In genomic region chr2:45617496-45617895, GRCh38 we compare ENCODE assay signal across 23 cellular contexts.
"Had no signal": no experiment of that assay in that cellular context is flagged by ENCODE, and none has a peak within 500 bp of the region (broad histone marks: within the 10 kb centered on the region; RNA-seq: fewer than 3 reads in every experiment).

No MANE protein-coding gene starts in this region.

- H3K4me1 ChIP-seq: upper lobe of right lung, uterus had no signal

- H3K4me3 ChIP-seq: dorsolateral prefrontal cortex, gastrocnemius medialis, lung, ovary, psoas muscle, sigmoid colon, testis, tibial nerve, upper lobe of right lung, uterus had no signal

- H3K27ac ChIP-seq: dorsolateral prefrontal cortex, gastrocnemius medialis, ovary, psoas muscle, sigmoid colon, testis, tibial nerve, upper lobe of right lung, uterus had no signal

- H3K9me3 ChIP-seq: gastrocnemius medialis, ovary, psoas muscle, sigmoid colon, testis, tibial nerve, upper lobe of right lung, uterus had no signal

- H3K27me3 ChIP-seq: dorsolateral prefrontal cortex, gastrocnemius medialis, ovary, sigmoid colon, testis, tibial nerve, upper lobe of right lung, uterus had no signal

- DNase-seq: dorsolateral prefrontal cortex; effector CD4-positive, alpha-beta T cell; gastrocnemius medialis; head of caudate nucleus; kidney; natural killer cell; occipital lobe; ovary; posterior cingulate gyrus; psoas muscle; right cardiac atrium; sigmoid colon; stimulated activated CD4-positive, alpha-beta T cell treated with anti-CD3 and anti-CD28 coated beads, Interleukin-2, amount 100 ng/mL, for 24 hours; stimulated activated CD4-positive, alpha-beta T cell treated with anti-CD3 and anti-CD28 coated beads, Interleukin-4, amount 100 ng/mL, for 24 hours; stimulated activated naive CD4-positive, alpha-beta T cell treated with Interleukin-2 at 50 U/mL for 16 hours; substantia nigra; testis; upper lobe of right lung; uterus had no signal

- H3K36me3 ChIP-seq: gastrocnemius medialis, ovary, sigmoid colon, tibial nerve, upper lobe of right lung, uterus had no signal

- ATAC-seq: gastrocnemius medialis; left lobe of liver; natural killer cell; psoas muscle; right cardiac atrium; stimulated activated effector memory CD8-positive, alpha-beta T cell treated with anti-CD3 and anti-CD28 coated beads, Interleukin-12 subunit alpha, Interleukin-12 subunit beta, amount 100 ng/mL, for 72 hours; upper lobe of right lung had no signal

- FAIRE-seq: kidney had no signal
